8 cellular contexts compared by ENCODE assay signal in genomic region chr12:120534203-120534702, GRCh38. TPM values are rescaled to one million over a fixed set of nuclear protein-coding genes. Genes with fewer than 3 reads are reported as not detected.
DNase-seq lines count a peak whose midpoint lies in the region; ATAC-seq and TF ChIP-seq lines count a peak whose summit lies in the region.

Gene RNF10 (plus strand): TSS chr12:120534356. CDS start chr12:120534812, 456 bp downstream.

- ATAC-seq in HG02588 (IDR thresholded peaks at IDR 0.05; ENCODE audit: unreplicated experiment), result peak; percentile 65
- ATAC-seq in activated naive CD8-positive, alpha-beta T cell treated with anti-CD3 and anti-CD28 coated beads, Interleukin-2, amount 50 U/mL, for 24 hours, result peak; percentile 74
- peak; percentile 80 for ATAC-seq in Right ventricle myocardium superior (ENCODE audit: poor library complexity)

- peak within 1 kb of the TSS; percentile 91 for H3K27ac Mint-ChIP-seq in activated naive CD8-positive, alpha-beta T cell treated with anti-CD3 and anti-CD28 coated beads, Interleukin-2, amount 50 U/mL, for 24 hours
- H3K27ac Mint-ChIP-seq in osteocyte (ENCODE audit: unreplicated experiment), result peak within 1 kb of the TSS; percentile 94

- H3K4me1 ChIP-seq in thyroid gland, result peaks cover 35 to 43% of the 10 kb centered on the region in 2 donors

- TF ChIP-seq CTCF in osteocyte (IDR thresholded peaks at IDR 0.05) (no peak), thyroid gland (IDR thresholded peaks at IDR 0.05) (no peak)

- H3K36me3 ChIP-seq in thyroid gland, result no peaks in the 10 kb centered on the region

- H3K9me3 ChIP-seq in thyroid gland, result no peaks in the 10 kb centered on the region

- H3K27ac ChIP-seq in thyroid gland, result peak within 1 kb of the TSS; percentile 90 to 94 (median 92)

- 0% methylated on average over 19 to 32 of the region's 43 CpGs for WGBS in thyroid gland, 2 donors

- H3K4me3 ChIP-seq in thyroid gland (replicated peaks in 1 of 3), result peak within 1 kb of the TSS; percentile 96 to 99 (median 99)

- TF ChIP-seq POLR2A in thyroid gland (IDR thresholded peaks at IDR 0.05), result peak; percentile 88 to 95

- H3K36me3 Mint-ChIP-seq in activated naive CD8-positive, alpha-beta T cell treated with anti-CD3 and anti-CD28 coated beads, Interleukin-2, amount 50 U/mL, for 24 hours (ENCODE audit: low read depth), result peaks cover 30% of the 10 kb centered on the region
- H3K36me3 Mint-ChIP-seq in osteocyte (ENCODE audit: unreplicated experiment), result peaks cover 7% of the 10 kb centered on the region

- intact Hi-C loops in Right ventricle myocardium superior (cut with DNase I) (no loop called here), thyroid gland (cut with DNase I) (loop anchor here (5.0 kb wide), 1 partner anchor 37 kb away; the partner anchor contains the start of gene DYNLL1)

- H3K4me1 Mint-ChIP-seq in activated naive CD8-positive, alpha-beta T cell treated with anti-CD3 and anti-CD28 coated beads, Interleukin-2, amount 50 U/mL, for 24 hours, result peaks cover 48% of the 10 kb centered on the region
- H3K4me1 Mint-ChIP-seq in osteocyte (ENCODE audit: unreplicated experiment), result peaks cover 50% of the 10 kb centered on the region

- DNase-seq in GM04503 (ENCODE audit: low read depth) (peak; percentile 45), NCI-H128 (lab: John Stamatoyannopoulos, UW; ENCODE audit: unreplicated experiment) (peak; percentile 82), T follicular helper cell (ENCODE audit: low read depth) (peak; percentile 63), Right ventricle myocardium superior (peak; percentile 78), osteocyte (ENCODE audit: extremely low spot score, unreplicated experiment) (peak; percentile 89), thyroid gland (peak; percentile 68 to 70)
- peak; percentile 69 for DNase-seq in activated naive CD8-positive, alpha-beta T cell treated with anti-CD3 and anti-CD28 coated beads, Interleukin-2, amount 50 U/mL, for 24 hours

- no peaks in the 10 kb centered on the region for H3K9me3 Mint-ChIP-seq in activated naive CD8-positive, alpha-beta T cell treated with anti-CD3 and anti-CD28 coated beads, Interleukin-2, amount 50 U/mL, for 24 hours
- H3K9me3 Mint-ChIP-seq in osteocyte (ENCODE audit: unreplicated experiment), result no peaks in the 10 kb centered on the region

- H3K27me3 Mint-ChIP-seq in activated naive CD8-positive, alpha-beta T cell treated with anti-CD3 and anti-CD28 coated beads, Interleukin-2, amount 50 U/mL, for 24 hours, result no peaks in the 10 kb centered on the region
- H3K27me3 Mint-ChIP-seq in osteocyte (ENCODE audit: unreplicated experiment), result no peaks in the 10 kb centered on the region

- H3K27me3 ChIP-seq in thyroid gland, result no peaks in the 10 kb centered on the region

- H3K4me3 Mint-ChIP-seq in activated naive CD8-positive, alpha-beta T cell treated with anti-CD3 and anti-CD28 coated beads, Interleukin-2, amount 50 U/mL, for 24 hours, result peak within 1 kb of the TSS; percentile 92
- peak within 1 kb of the TSS; percentile 88 for H3K4me3 Mint-ChIP-seq in osteocyte (ENCODE audit: unreplicated experiment)

RNA-seq across cellular contexts. Expression of gene RNF10, which starts in this region (rescaled TPM):
- 242 TPM for total RNA-seq in Right ventricle myocardium superior
- total RNA-seq in osteocyte, result 139 and 177 TPM in 2 replicates
- 100 to 1,000 TPM in 3 of 4 donors, 10 to 100 TPM in 1; 62.5 to 159 (median 127) TPM for total RNA-seq in thyroid gland

Comparison
In these comparisons a context has a peak if more than half of its experiments do, and no peak if none do; other contexts are left out.
1. Peak in every context shown above with its lines: DNase-seq, ATAC-seq, H3K4me3 ChIP-seq and H3K27ac ChIP-seq.